ENCODE assay signal across 10 cellular contexts in the genomic region with DNA sequence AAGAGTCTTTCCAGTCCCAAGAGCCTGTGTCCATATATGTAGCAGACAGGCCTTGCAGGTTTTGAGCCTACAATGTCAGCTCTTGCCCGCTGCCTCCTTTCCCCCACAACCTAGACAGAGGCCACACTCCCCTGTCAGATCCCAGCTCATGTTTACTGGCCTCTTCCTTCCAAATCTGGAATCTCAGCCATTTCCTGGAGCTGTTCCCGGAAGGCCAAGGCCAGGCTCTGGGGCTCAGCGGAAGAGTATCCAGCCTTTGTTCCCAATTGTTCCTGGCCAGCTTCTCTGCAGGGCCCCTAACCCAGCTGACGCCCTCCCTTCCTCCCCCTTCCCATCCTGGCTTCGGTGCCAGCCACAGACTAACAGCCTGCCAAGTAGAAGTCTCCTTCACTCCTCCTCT. TPM values are rescaled to one million over a fixed set of nuclear protein-coding genes. Genes with fewer than 3 reads are reported as not detected.
DNase-seq lines count a peak whose midpoint lies in the region; ATAC-seq and TF ChIP-seq lines count a peak whose summit lies in the region.
"Had no signal": no experiment of that assay in that cellular context is flagged by ENCODE, and none has a peak within 500 bp of the region (broad histone marks: within the 10 kb centered on the region; RNA-seq: fewer than 3 reads in every experiment).

No MANE protein-coding gene starts in this region.

- ATAC-seq in esophagus mucosa, result peak; percentile 25
- ATAC-seq in GM18858 (IDR thresholded peaks at IDR 0.05; ENCODE audit: unreplicated experiment), result no peak
- ATAC-seq: GM12878 had no signal

- H3K27ac ChIP-seq in mesenchymal stem cell (ENCODE audit: low read length, poor library complexity, severe bottlenecking) (peak overlapping the region; percentile 87), tibial nerve (peak overlapping the region; percentile 48 to 80 (median 68))

- H3K36me3 Mint-ChIP-seq in glutamatergic neuron (ENCODE audit: unreplicated experiment) (no peaks in the 10 kb centered on the region), progenitor cell of endocrine pancreas (ENCODE audit: insufficient read depth) (no peaks in the 10 kb centered on the region)

- H2AFZ ChIP-seq in mesenchymal stem cell (ENCODE audit: low read depth, low read length), result peak overlapping the region; percentile 72

- peak overlapping the region; percentile 47 for H2BK5ac ChIP-seq in mesenchymal stem cell (ENCODE audit: low read depth, low read length, poor library complexity, severe bottlenecking)

- H3K27ac Mint-ChIP-seq in glutamatergic neuron (ENCODE audit: unreplicated experiment) (no peak overlapping the region), progenitor cell of endocrine pancreas (no peak overlapping the region)

- WGBS in mesenchymal stem cell, result 11% methylated on average over 5 of the region's 5 CpGs
- WGBS in tibial nerve, 2 donors, result 19 to 26% methylated on average over 5 of the region's 5 CpGs

- TF ChIP-seq EP300 in tibial nerve (IDR thresholded peaks at IDR 0.05), result peak in 1 of 2 donors; percentile 42

- TF ChIP-seq POLR2A in tibial nerve (IDR thresholded peaks at IDR 0.05), result no peak

- no peak overlapping the region for H3K4me2 ChIP-seq in mesenchymal stem cell (ENCODE audit: low read length, poor library complexity, severe bottlenecking)

- H3K18ac ChIP-seq in mesenchymal stem cell (ENCODE audit: low read depth in 1 of 2, low read length in 2 of 2), result peak overlapping the region; percentile 63 to 68

- H3K9me3 Mint-ChIP-seq in glutamatergic neuron (ENCODE audit: unreplicated experiment) (peaks cover 3% of the 10 kb centered on the region), progenitor cell of endocrine pancreas (ENCODE audit: low read depth) (no peaks in the 10 kb centered on the region)

- H3K4me3 Mint-ChIP-seq in glutamatergic neuron (ENCODE audit: unreplicated experiment) (no peak overlapping the region), progenitor cell of endocrine pancreas (ENCODE audit: low read depth) (no peak overlapping the region)

- H3K27me3 Mint-ChIP-seq in glutamatergic neuron (ENCODE audit: unreplicated experiment), result peaks cover 3% of the 10 kb centered on the region
- peaks cover 59% of the 10 kb centered on the region for H3K27me3 Mint-ChIP-seq in progenitor cell of endocrine pancreas

- H3K36me3 ChIP-seq in mesenchymal stem cell (ENCODE audit: control insufficient read depth in 1 of 2, insufficient read depth in 2 of 2, low read depth in 1 of 2, low read length in 2 of 2) (no peaks in the 10 kb centered on the region), tibial nerve (no peaks in the 10 kb centered on the region)

- H3K4me1 Mint-ChIP-seq in glutamatergic neuron (ENCODE audit: low read depth, unreplicated experiment) (no peaks in the 10 kb centered on the region), progenitor cell of endocrine pancreas (ENCODE audit: low read depth) (no peaks in the 10 kb centered on the region)

- no peak for TF ChIP-seq CTCF in tibial nerve (IDR thresholded peaks at IDR 0.05)
- no peak for TF ChIP-seq CTCF in glutamatergic neuron (IDR thresholded peaks at IDR 0.05; ENCODE audit: partially characterized antibody, unreplicated experiment)
- TF ChIP-seq CTCF in progenitor cell of endocrine pancreas (IDR thresholded peaks at IDR 0.05; ENCODE audit: unreplicated experiment), result no peak

- H4K91ac ChIP-seq in mesenchymal stem cell (ENCODE audit: low read length), result peak overlapping the region; percentile 87

- H3K4ac ChIP-seq in mesenchymal stem cell (ENCODE audit: low read depth in 1 of 2, low read length in 2 of 2), result peak overlapping the region; percentile 40 to 82

- H3K79me1 ChIP-seq in mesenchymal stem cell (replicated peaks; ENCODE audit: low read length, poor library complexity, severe bottlenecking), result no peaks in the 10 kb centered on the region

- no peak overlapping the region for H2BK15ac ChIP-seq in mesenchymal stem cell (ENCODE audit: low read depth, poor library complexity, severe bottlenecking)

- peak overlapping the region; percentile 18 to 45 for H2BK12ac ChIP-seq in mesenchymal stem cell (ENCODE audit: low read length in 2 of 2)

- peak overlapping the region; percentile 78 for H3K9ac ChIP-seq in mesenchymal stem cell (ENCODE audit: low read length)

- no peak for DNase-seq in mesenchymal stem cell
- DNase-seq in tibial nerve (ENCODE audit: low spot score in 2 of 2), result peak in 1 of 2 donors; percentile 7
- DNase-seq in HuH-7.5 (ENCODE audit: low spot score), result no peak
- no peak for DNase-seq in glutamatergic neuron
- DNase-seq in progenitor cell of endocrine pancreas (ENCODE audit: low spot score, unreplicated experiment), result no peak
- DNase-seq: NK-92 treated with Interleukin-12 subunit alpha and Interleukin-12 subunit beta, amount 100 ng/mL, for 24 hours had no signal

- H3K4me3 ChIP-seq in mesenchymal stem cell (ENCODE audit: insufficient read depth in 1 of 2, low read depth in 1 of 2, low read length in 2 of 2) (peak overlapping the region in 1 of 2 experiments; percentile 18), tibial nerve (no peak overlapping the region)
- H3K4me3 ChIP-seq: GM12878 had no signal

- no peaks in the 10 kb centered on the region for H3K9me3 ChIP-seq in mesenchymal stem cell (ENCODE audit: control insufficient read depth, low read length)
- no peaks in the 10 kb centered on the region for H3K9me3 ChIP-seq in tibial nerve

- no peak overlapping the region for H3K14ac ChIP-seq in mesenchymal stem cell (ENCODE audit: low read length in 2 of 2)

- peak overlapping the region; percentile 92 for H4K8ac ChIP-seq in mesenchymal stem cell (ENCODE audit: low read length)

- H2AK5ac ChIP-seq in mesenchymal stem cell (ENCODE audit: low read length, severe bottlenecking), result no peak overlapping the region

- peak overlapping the region; percentile 35 for H2BK120ac ChIP-seq in mesenchymal stem cell (ENCODE audit: low read depth, low read length)

- peaks cover 28% of the 10 kb centered on the region for H3K4me1 ChIP-seq in mesenchymal stem cell (ENCODE audit: control insufficient read depth, insufficient read depth, low read depth, low read length)
- peaks cover 0 to 50% (median 13%) of the 10 kb centered on the region in 4 donors for H3K4me1 ChIP-seq in tibial nerve

- no peak overlapping the region for H3K23ac ChIP-seq in mesenchymal stem cell (ENCODE audit: low read length in 2 of 2)

- H3K27me3 ChIP-seq in mesenchymal stem cell (ENCODE audit: control insufficient read depth in 1 of 2, insufficient read depth in 1 of 2, low read length in 2 of 2) (no peaks in the 10 kb centered on the region), tibial nerve (no peaks in the 10 kb centered on the region)

TF ChIP-seq in PFSK-1, 5 proteins besides CTCF, POLR2A, EP300 and RAD21 (continues in another document):
- TF ChIP-seq POLR2AphosphoS5 (IDR thresholded peaks at IDR 0.05; ENCODE audit: low read depth, low read length), result peak; percentile 43; the same call in 1 of the 2 replicates
- TF ChIP-seq SIN3A (IDR thresholded peaks at IDR 0.05; ENCODE audit: borderline replicate concordance, insufficient read depth, low read length), result no peak; the same call in 1 of the 2 replicates
- peak; percentile 68 for TF ChIP-seq FOXP2 (optimal IDR thresholded peaks at IDR 0.05; ENCODE audit: borderline replicate concordance, extremely low read depth, extremely low read length, insufficient read depth)
- TF ChIP-seq TAF1 (IDR thresholded peaks at IDR 0.05; ENCODE audit: borderline replicate concordance, insufficient read depth, low read length), result peak; percentile 56; the same call in 1 of the 2 replicates

RNA-seq across cellular contexts. Expression of a gene that starts 1.0 kb away (rescaled TPM):
- 3.7 TPM for polyA plus RNA-seq in PFSK-1 (2012; ENCODE audit: insufficient read length, low read depth)
- total RNA-seq in esophagus mucosa (2.3 TPM), tibial nerve (10 to 100 TPM; 12.1 to 38.8 (median 28.0) TPM), glutamatergic neuron (ENCODE audit: unreplicated experiment) (not detected), progenitor cell of endocrine pancreas (not detected in 2 replicates)
- 0.17 TPM for polyA plus RNA-seq in mesenchymal stem cell (2013, experiment 1 of 2)
- polyA plus RNA-seq in mesenchymal stem cell (2013, experiment 2 of 2), result 0.22 TPM
- total RNA-seq: GM12878 had no signal
- polyA plus RNA-seq: GM12878 had no signal

RNA-seq across cellular contexts. Expression of a gene that starts 20.3 kb away (rescaled TPM):
- not detected for polyA plus RNA-seq in PFSK-1 (2012; ENCODE audit: insufficient read length, low read depth)
- not detected for total RNA-seq in esophagus mucosa
- not detected for polyA plus RNA-seq in mesenchymal stem cell (2013, experiment 1 of 2)
- not detected for polyA plus RNA-seq in mesenchymal stem cell (2013, experiment 2 of 2)
- not detected for total RNA-seq in tibial nerve
- not detected for total RNA-seq in glutamatergic neuron (ENCODE audit: unreplicated experiment)
- total RNA-seq in progenitor cell of endocrine pancreas, result not detected in 2 replicates
- total RNA-seq: GM12878 had no signal
- polyA plus RNA-seq: GM12878 had no signal

RNA-seq across cellular contexts. Expression of a gene that starts 33.5 kb away (rescaled TPM):
- 35.1 TPM for polyA plus RNA-seq in PFSK-1 (2012; ENCODE audit: insufficient read length, low read depth)
- total RNA-seq in esophagus mucosa, result 2.6 TPM
- 14.9 TPM for polyA plus RNA-seq in mesenchymal stem cell (2013, experiment 1 of 2)
- 14.9 TPM for polyA plus RNA-seq in mesenchymal stem cell (2013, experiment 2 of 2)
- total RNA-seq in tibial nerve, result 10 to 100 TPM; 22.2 to 34.3 (median 24.8) TPM
- total RNA-seq in glutamatergic neuron (ENCODE audit: unreplicated experiment), result 5.9 TPM
- 9.9 and 10.2 TPM in 2 replicates for total RNA-seq in progenitor cell of endocrine pancreas

RNA-seq across cellular contexts. Expression of a gene that starts 37.1 kb away (rescaled TPM):
- not detected for polyA plus RNA-seq in PFSK-1 (2012; ENCODE audit: insufficient read length, low read depth)
- total RNA-seq in esophagus mucosa, result not detected
- polyA plus RNA-seq in mesenchymal stem cell (2013, experiment 1 of 2), result not detected
- not detected for polyA plus RNA-seq in mesenchymal stem cell (2013, experiment 2 of 2)
- 10 to 100 TPM in 3 of 4 donors, 1 to 10 TPM in 1; 8.7 to 18.4 (median 15.3) TPM for total RNA-seq in tibial nerve
- total RNA-seq in glutamatergic neuron (ENCODE audit: unreplicated experiment), result not detected
- 0.07 and 0.13 TPM in 2 replicates for total RNA-seq in progenitor cell of endocrine pancreas
- total RNA-seq: GM12878 had no signal

RNA-seq across cellular contexts. Expression of a gene that starts 55.3 kb away (rescaled TPM):
- polyA plus RNA-seq in PFSK-1 (2012; ENCODE audit: insufficient read length, low read depth), result 0.38 TPM
- total RNA-seq in esophagus mucosa (2.4 TPM), tibial nerve (1 to 10 TPM in 3 of 4 donors, under 1 TPM in 1; 0.98 to 4.2 (median 2.6) TPM), glutamatergic neuron (ENCODE audit: unreplicated experiment) (2.8 TPM), progenitor cell of endocrine pancreas (3.8 and 4.0 TPM in 2 replicates)
- polyA plus RNA-seq in mesenchymal stem cell (2013, experiment 1 of 2), result 0.66 TPM
- polyA plus RNA-seq in mesenchymal stem cell (2013, experiment 2 of 2), result 0.60 TPM
